ENCODE assay signal across 15 cellular contexts in the genomic region with DNA sequence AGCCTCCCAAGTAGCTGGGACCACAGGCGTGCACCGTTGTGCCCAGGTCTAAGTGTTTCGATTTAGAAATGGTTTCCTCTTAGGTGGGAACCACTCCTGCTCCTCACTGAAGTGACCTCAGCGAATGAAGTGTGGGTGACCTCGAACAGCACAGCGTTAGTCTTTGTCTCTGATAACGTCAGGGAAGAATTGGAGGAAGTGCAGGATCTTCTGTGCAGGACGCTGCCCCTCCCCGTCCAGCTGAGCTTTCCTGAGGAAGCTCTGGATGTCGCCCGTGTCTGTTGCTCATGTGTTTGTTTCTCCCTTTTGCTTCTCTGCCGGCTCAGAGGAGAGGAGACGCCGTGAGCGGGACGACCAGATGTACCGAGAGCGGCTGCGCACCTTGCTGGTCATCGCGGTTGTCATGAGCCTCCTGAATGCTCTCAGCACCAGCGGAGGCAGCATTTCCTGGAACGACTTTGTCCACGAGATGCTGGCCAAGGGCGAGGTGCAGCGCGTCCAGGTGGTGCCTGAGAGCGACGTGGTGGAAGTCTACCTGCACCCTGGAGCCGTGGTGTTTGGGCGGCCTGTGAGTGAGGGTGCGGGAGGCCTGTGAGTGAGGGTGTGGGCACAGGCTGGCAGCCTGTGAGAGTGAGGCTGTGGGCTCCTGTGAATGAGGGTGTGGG.
"Had no signal": no experiment of that assay in that cellular context is flagged by ENCODE, and none has a peak within 500 bp of the region (broad histone marks: within the 10 kb centered on the region; RNA-seq: fewer than 3 reads in every experiment).

No MANE protein-coding gene starts in this region.

- H3K27ac ChIP-seq: skin epidermis, transverse colon had no signal

- H3K9me3 ChIP-seq: adrenal gland, transverse colon had no signal

- FAIRE-seq: bronchial epithelial cell, kidney had no signal

- DNase-seq: activated CD4-positive, alpha-beta T cell treated with anti-CD3 and anti-CD28 coated beads, Interleukin-2, amount 50 U/mL, for 1 hour; activated CD4-positive, CD25-positive, alpha-beta regulatory T cell treated with anti-CD3 and anti-CD28 coated beads, Interleukin-2, amount 50 U/mL, for 72 hours; activated CD8-positive, alpha-beta memory T cell treated with anti-CD3 and anti-CD28 coated beads, Interleukin-2, amount 50 U/mL, for 48 hours; activated gamma-delta T cell; activated T-cell treated with anti-CD3 and anti-CD28 coated beads, Interleukin-2, amount 50 U/mL, for 48 hours; effector CD8-positive, alpha-beta T cell; foreskin fibroblast; kidney; natural killer cell; posterior cingulate gyrus; transverse colon had no signal

- ATAC-seq: activated naive CD4-positive, alpha-beta T cell treated with anti-CD3 and anti-CD28 coated beads, Interleukin-2, amount 50 U/mL, for 72 hours; natural killer cell had no signal

- H3K4me1 ChIP-seq: adrenal gland, transverse colon had no signal

- H3K4me3 ChIP-seq: adrenal gland, skin epidermis, transverse colon had no signal

- H3K27me3 ChIP-seq: adrenal gland, transverse colon had no signal
